5 cellular contexts compared by ENCODE assay signal in genomic region chr10:132995909-132996602, GRCh38. TPM values are rescaled to one million over a fixed set of nuclear protein-coding genes. Genes with fewer than 3 reads are reported as not detected.
"Had no signal": no experiment of that assay in that cellular context is flagged by ENCODE, and none has a peak within 500 bp of the region (broad histone marks: within the 10 kb centered on the region; RNA-seq: fewer than 3 reads in every experiment).

No MANE protein-coding gene starts in this region.

- H3K4me3 ChIP-seq: GM23338 had no signal

- ATAC-seq: GM23338 had no signal

- DNase-seq: H9, HCEC 1CT, IMR-90 had no signal

RNA-seq across cellular contexts. Expression of gene CFAP46, which starts 53.7 kb away (rescaled TPM):
- total RNA-seq: HT-29 had no signal
